22 cellular contexts compared by ENCODE assay signal in the genomic region with DNA sequence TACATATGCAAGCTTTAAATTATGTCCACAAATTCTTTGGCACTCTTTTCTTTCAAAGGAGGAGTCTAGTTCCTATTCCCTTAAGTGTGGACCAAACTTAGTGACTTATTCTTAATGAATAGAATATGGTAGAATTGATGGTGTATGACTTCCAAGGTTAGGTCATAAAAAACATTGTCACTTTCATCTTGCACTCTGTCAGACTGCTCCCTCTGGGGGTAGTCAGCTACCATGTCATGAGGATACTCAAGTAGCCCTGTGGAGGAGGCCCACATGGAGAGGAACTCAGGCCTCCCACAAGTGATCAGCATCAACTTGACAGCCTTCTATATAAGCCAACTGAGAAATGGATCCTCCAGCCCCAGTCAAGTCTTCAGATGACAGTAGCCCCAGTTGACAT. TPM values are rescaled to one million over a fixed set of nuclear protein-coding genes. Genes with fewer than 3 reads are reported as not detected.
"Had no signal": no experiment of that assay in that cellular context is flagged by ENCODE, and none has a peak within 500 bp of the region (broad histone marks: within the 10 kb centered on the region; RNA-seq: fewer than 3 reads in every experiment).

No MANE protein-coding gene starts in this region.

- H3K4me1 ChIP-seq: esophagus muscularis mucosa, pancreas, suprapubic skin, transverse colon, uterus had no signal

- H3K36me3 Mint-ChIP-seq: activated naive CD8-positive, alpha-beta T cell treated with anti-CD3 and anti-CD28 coated beads for 36 hours; mesothelial cell of epicardium; natural killer cell treated with Interleukin-12 subunit alpha and Interleukin-12 subunit beta and Interleukin-15 and Interleukin-18, amount 100 ng/mL, for 72 hours had no signal

- DNase-seq: activated CD4-positive, alpha-beta T cell treated with anti-CD3 and anti-CD28 coated beads for 1 hour; activated CD4-positive, alpha-beta T cell treated with anti-CD3 and anti-CD28 coated beads, Interleukin-2, amount 50 U/mL, for 48 hours; activated naive CD4-positive, alpha-beta T cell; activated naive CD8-positive, alpha-beta T cell treated with anti-CD3 and anti-CD28 coated beads for 36 hours; activated T-cell treated with anti-CD3 and anti-CD28 coated beads for 4 hours; amniotic stem cell; effector CD4-positive, alpha-beta T cell; islet precursor cell; pancreas; stimulated activated CD4-positive, alpha-beta T cell treated with anti-CD3 and anti-CD28 coated beads, Interleukin-4, amount 100 ng/mL, for 1 hour; stimulated activated naive CD8-positive, alpha-beta T cell treated with anti-CD3 and anti-CD28 coated beads, Interleukin-15, amount 100 ng/mL, for 72 hours; transverse colon; uterus had no signal

- H3K4me1 Mint-ChIP-seq: activated naive CD8-positive, alpha-beta T cell treated with anti-CD3 and anti-CD28 coated beads for 36 hours; mesothelial cell of epicardium; stimulated activated naive CD8-positive, alpha-beta T cell treated with anti-CD3 and anti-CD28 coated beads, Interleukin-15, amount 100 ng/mL, for 72 hours had no signal

- H3K27ac Mint-ChIP-seq: activated naive CD8-positive, alpha-beta T cell treated with anti-CD3 and anti-CD28 coated beads for 36 hours; mesothelial cell of epicardium; natural killer cell treated with Interleukin-12 subunit alpha and Interleukin-12 subunit beta and Interleukin-15 and Interleukin-18, amount 100 ng/mL, for 72 hours; stimulated activated naive CD8-positive, alpha-beta T cell treated with anti-CD3 and anti-CD28 coated beads, Interleukin-15, amount 100 ng/mL, for 72 hours had no signal

- H3K4me2 ChIP-seq: smooth muscle cell had no signal

- H3K27ac ChIP-seq: esophagus muscularis mucosa, neutrophil, pancreas, suprapubic skin, transverse colon, uterus had no signal

- H3K9me3 Mint-ChIP-seq: natural killer cell treated with Interleukin-12 subunit alpha and Interleukin-12 subunit beta and Interleukin-15 and Interleukin-18, amount 100 ng/mL, for 72 hours had no signal

- ATAC-seq: natural killer cell treated with Interleukin-12 subunit alpha and Interleukin-12 subunit beta and Interleukin-15 and Interleukin-18, amount 100 ng/mL, for 72 hours; pancreas; sciatic nerve; stimulated activated naive CD8-positive, alpha-beta T cell treated with anti-CD3 and anti-CD28 coated beads, Interleukin-15, amount 100 ng/mL, for 72 hours had no signal

- H3K9me3 ChIP-seq: neutrophil, pancreas, suprapubic skin, transverse colon, uterus had no signal

- H3K27me3 ChIP-seq: esophagus muscularis mucosa, neutrophil, pancreas, suprapubic skin, transverse colon, uterus had no signal

- H3K36me3 ChIP-seq: esophagus muscularis mucosa, neutrophil, pancreas, suprapubic skin, transverse colon, uterus had no signal

- H3K4me3 ChIP-seq: esophagus muscularis mucosa, lung, pancreas, smooth muscle cell, suprapubic skin, transverse colon, uterus had no signal

- H3K27me3 Mint-ChIP-seq: activated naive CD8-positive, alpha-beta T cell treated with anti-CD3 and anti-CD28 coated beads for 36 hours had no signal

- H3K4me3 Mint-ChIP-seq: activated naive CD8-positive, alpha-beta T cell treated with anti-CD3 and anti-CD28 coated beads for 36 hours; mesothelial cell of epicardium; natural killer cell treated with Interleukin-12 subunit alpha and Interleukin-12 subunit beta and Interleukin-15 and Interleukin-18, amount 100 ng/mL, for 72 hours; stimulated activated naive CD8-positive, alpha-beta T cell treated with anti-CD3 and anti-CD28 coated beads, Interleukin-15, amount 100 ng/mL, for 72 hours had no signal

RNA-seq across cellular contexts. Expression of a gene that starts 58.0 kb away (rescaled TPM):
- total RNA-seq: activated naive CD8-positive, alpha-beta T cell treated with anti-CD3 and anti-CD28 coated beads for 36 hours; cerebellum; mesothelial cell of epicardium; natural killer cell treated with Interleukin-12 subunit alpha and Interleukin-12 subunit beta and Interleukin-15 and Interleukin-18, amount 100 ng/mL, for 72 hours; smooth muscle cell had no signal
